23 cellular contexts compared by ENCODE assay signal in genomic region chr1:84956097-84956496, GRCh38. TPM values are rescaled to one million over a fixed set of nuclear protein-coding genes. Genes with fewer than 3 reads are reported as not detected.
"Had no signal": no experiment of that assay in that cellular context is flagged by ENCODE, and none has a peak within 500 bp of the region (broad histone marks: within the 10 kb centered on the region; RNA-seq: fewer than 3 reads in every experiment).

No MANE protein-coding gene starts in this region.

- H3K27ac Mint-ChIP-seq: dendritic cell treated with granulocyte-macrophage colony-stimulating factor and Interleukin-4, amounts not matched to agents 40 ng/mL and 50 ng/mL, for 4 days; effector memory CD8-positive, alpha-beta T cell; immature natural killer cell had no signal

- FAIRE-seq: endothelial cell of umbilical vein, frontal cortex had no signal

- H3K27me3 Mint-ChIP-seq: memory B cell had no signal

- H3K27ac ChIP-seq: colonic mucosa, esophagus muscularis mucosa, foreskin keratinocyte, gastroesophageal sphincter, heart left ventricle, hepatocyte, left lung, lower lobe of right lung had no signal

- DNase-seq: colonic mucosa; cortex of kidney; effector CD8-positive, alpha-beta T cell; effector memory CD8-positive, alpha-beta T cell; foreskin keratinocyte; heart left ventricle; hypothalamus; immature natural killer cell; left cardiac atrium; left lung; left ventricle myocardium superior; lower lobe of right lung; midbrain had no signal

- H3K9me3 Mint-ChIP-seq: effector memory CD8-positive, alpha-beta T cell; immature natural killer cell had no signal

- H3K36me3 ChIP-seq: colonic mucosa, esophagus muscularis mucosa, gastroesophageal sphincter, heart left ventricle, left lung, lower lobe of right lung had no signal

- H3K9me3 ChIP-seq: colonic mucosa, esophagus muscularis mucosa, gastroesophageal sphincter, heart left ventricle, left lung, lower lobe of right lung had no signal

- H3K79me2 ChIP-seq: hepatocyte had no signal

- ATAC-seq: effector memory CD8-positive, alpha-beta T cell; foreskin keratinocyte; gastroesophageal sphincter; heart left ventricle; left cardiac atrium; left lung; left ventricle myocardium superior; lower lobe of right lung had no signal

- H3K27me3 ChIP-seq: colonic mucosa, esophagus muscularis mucosa, foreskin keratinocyte, gastroesophageal sphincter, hepatocyte, left lung had no signal

- H3K4me1 ChIP-seq: colonic mucosa, esophagus muscularis mucosa, foreskin keratinocyte, gastroesophageal sphincter, left lung, lower lobe of right lung had no signal

- H3K4me3 Mint-ChIP-seq: dendritic cell treated with granulocyte-macrophage colony-stimulating factor and Interleukin-4, amounts not matched to agents 40 ng/mL and 50 ng/mL, for 4 days; effector memory CD8-positive, alpha-beta T cell; immature natural killer cell; memory B cell had no signal

- H2AFZ ChIP-seq: hepatocyte had no signal

- H3K4me3 ChIP-seq: colonic mucosa, esophagus muscularis mucosa, gastroesophageal sphincter, heart left ventricle, hepatocyte, left lung, lower lobe of right lung had no signal

- H3K4me2 ChIP-seq: hepatocyte had no signal

- H3K4me1 Mint-ChIP-seq: immature natural killer cell had no signal

RNA-seq across cellular contexts. Expression of gene MCOLN2, which starts 40.8 kb away (rescaled TPM):
- total RNA-seq: chondrocyte, dermis microvascular lymphatic vessel endothelial cell, endothelial cell of umbilical vein, frontal cortex, lung microvascular endothelial cell had no signal
- polyA plus RNA-seq: endothelial cell of umbilical vein, heart left ventricle had no signal
